ENCODE assay signal across 6 cellular contexts in the genomic region with DNA sequence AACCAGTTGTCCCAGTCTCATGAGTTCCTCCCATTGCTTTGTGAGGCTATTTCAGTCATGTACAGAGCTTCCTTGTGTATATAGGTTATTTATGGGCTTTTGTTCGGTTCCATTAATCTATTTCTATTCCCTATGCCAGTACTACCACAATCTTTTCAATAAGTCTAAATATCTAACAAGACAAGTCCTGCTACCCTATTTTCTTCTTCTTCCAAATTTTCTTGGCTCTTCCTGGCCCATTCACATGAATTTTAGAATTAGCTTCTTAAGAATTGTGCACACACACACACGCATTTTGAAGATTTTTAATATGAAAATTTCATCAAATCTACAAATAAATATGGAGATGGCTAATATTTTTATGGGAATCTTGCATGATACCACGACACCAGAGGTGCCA.
"Had no signal": no experiment of that assay in that cellular context is flagged by ENCODE, and none has a peak within 500 bp of the region (broad histone marks: within the 10 kb centered on the region; RNA-seq: fewer than 3 reads in every experiment).

No MANE protein-coding gene starts in this region.

- H2AFZ ChIP-seq: GM23248 had no signal

- ATAC-seq: HepG2 had no signal

- DNase-seq: GM23248, GOT3, H7, KG1 had no signal

- FAIRE-seq: HepG2 had no signal

- H3K4me1 ChIP-seq: HAP-1 had no signal

- H3K9me3 ChIP-seq: HAP-1 had no signal

- H3K9ac ChIP-seq: GM23248 had no signal

- H3K27ac ChIP-seq: GM23248 had no signal

- H3K4me3 ChIP-seq: GM23248, HAP-1 had no signal

- H3K36me3 ChIP-seq: HAP-1 had no signal
